In the genomic region with DNA sequence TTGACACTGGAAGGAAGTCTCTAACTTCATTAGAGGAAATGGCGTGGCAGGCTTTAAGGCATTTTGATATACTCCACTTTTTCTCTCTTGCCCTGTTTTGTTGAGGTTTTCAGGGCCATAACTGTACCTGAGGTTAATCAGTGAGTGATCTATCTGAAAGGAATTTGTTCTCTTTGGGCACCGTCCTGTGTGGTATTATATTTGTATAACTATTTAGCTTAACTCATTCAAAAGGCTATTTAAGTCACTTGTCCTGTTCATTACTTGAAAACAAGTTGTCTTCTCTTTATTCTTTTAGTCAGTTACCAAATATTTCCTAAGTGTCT, we compare ENCODE assay signal across 12 cellular contexts.
DNase-seq lines count a peak whose midpoint lies in the region; ATAC-seq and TF ChIP-seq lines count a peak whose summit lies in the region.
"Had no signal": no experiment of that assay in that cellular context is flagged by ENCODE, and none has a peak within 500 bp of the region (broad histone marks: within the 10 kb centered on the region; RNA-seq: fewer than 3 reads in every experiment).

No MANE protein-coding gene starts in this region.

- H3K27me3 Mint-ChIP-seq in endodermal cell (ENCODE audit: insufficient read depth) (no peaks in the 10 kb centered on the region), neural crest cell (ENCODE audit: low read depth) (no peaks in the 10 kb centered on the region)
- peaks cover 8% of the 10 kb centered on the region for H3K27me3 Mint-ChIP-seq in activated CD8-positive, alpha-beta T cell treated with anti-CD3 and anti-CD28 coated beads, Interleukin-2, amount 10 ng/mL, durations not matched to agents 7 days and 5 days (ENCODE audit: low read depth)

- no peak overlapping the region for H3K9ac ChIP-seq in endodermal cell (ENCODE audit: extremely low read depth, low read length, poor library complexity, severe bottlenecking)

- H3K9me3 Mint-ChIP-seq in endodermal cell (no peaks in the 10 kb centered on the region), neural crest cell (no peaks in the 10 kb centered on the region)
- H3K9me3 Mint-ChIP-seq in activated CD8-positive, alpha-beta T cell treated with anti-CD3 and anti-CD28 coated beads, Interleukin-2, amount 10 ng/mL, durations not matched to agents 7 days and 5 days (ENCODE audit: insufficient read depth): no peaks in the 10 kb centered on the region

- peaks cover 64% of the 10 kb centered on the region for H3K4me1 Mint-ChIP-seq in endodermal cell
- peaks cover 65% of the 10 kb centered on the region for H3K4me1 Mint-ChIP-seq in neural crest cell
- H3K4me1 Mint-ChIP-seq in activated CD8-positive, alpha-beta T cell treated with anti-CD3 and anti-CD28 coated beads, Interleukin-2, amount 10 ng/mL, durations not matched to agents 7 days and 5 days (ENCODE audit: low read depth): no peaks in the 10 kb centered on the region

- TF ChIP-seq CTCF in left ventricle myocardium inferior (IDR thresholded peaks at IDR 0.05; ENCODE audit: borderline replicate concordance): no peak
- no peak for TF ChIP-seq CTCF in endodermal cell (conservative IDR thresholded peaks at IDR 0.05)
- no peak for TF ChIP-seq CTCF in neural crest cell (conservative IDR thresholded peaks at IDR 0.05)
- no peak for TF ChIP-seq CTCF in vagina (IDR thresholded peaks at IDR 0.05)

- WGBS in endodermal cell (ENCODE audit: insufficient coverage in 1 of 2, insufficient read length in 1 of 2), 2 experiments: 86% methylated on average over 1 of the region's 2 CpGs; no CpG with 5 or more reads in 1 of the 2 experiments

- POLR2A ChIA-PET in activated CD8-positive, alpha-beta T cell treated with anti-CD3 and anti-CD28 coated beads, Interleukin-2, amount 10 ng/mL, durations not matched to agents 7 days and 5 days (lab: Charles Lee): no interaction called here

- peak overlapping the region; percentile 20 for H3K4me3 ChIP-seq in left ventricle myocardium inferior
- H3K4me3 ChIP-seq in endodermal cell (ENCODE audit: low read length): no peak overlapping the region
- no peak overlapping the region for H3K4me3 ChIP-seq in vagina

- H3K36me3 ChIP-seq in left ventricle myocardium inferior (no peaks in the 10 kb centered on the region), endodermal cell (ENCODE audit: control insufficient read depth, insufficient read depth, low read length) (no peaks in the 10 kb centered on the region), vagina (no peaks in the 10 kb centered on the region)
- H3K36me3 ChIP-seq: neutrophil had no signal

- no peaks in the 10 kb centered on the region for H3K27me3 ChIP-seq in left ventricle myocardium inferior (ENCODE audit: low read depth)
- H3K27me3 ChIP-seq in endodermal cell (ENCODE audit: control insufficient read depth, insufficient read depth, low read length, poor library complexity, severe bottlenecking): no peaks in the 10 kb centered on the region
- no peaks in the 10 kb centered on the region for H3K27me3 ChIP-seq in vagina

- H3K27ac Mint-ChIP-seq in endodermal cell (peak overlapping the region; percentile 77), neural crest cell (ENCODE audit: unreplicated experiment) (peak overlapping the region; percentile 95)
- H3K27ac Mint-ChIP-seq in activated CD8-positive, alpha-beta T cell treated with anti-CD3 and anti-CD28 coated beads, Interleukin-2, amount 10 ng/mL, durations not matched to agents 7 days and 5 days: no peak overlapping the region

- intact Hi-C loops in left ventricle myocardium inferior (cut with micrococcal nuclease) (no loop called here), Right ventricle myocardium superior (cut with DNase I) (no loop called here), vagina (cut with DNase I) (no loop called here)

- H3K4me1 ChIP-seq in left ventricle myocardium inferior (peaks cover 34% of the 10 kb centered on the region), endodermal cell (ENCODE audit: control insufficient read depth, insufficient read depth, low read length) (peaks cover 4% of the 10 kb centered on the region), vagina (peaks cover 31% of the 10 kb centered on the region)

- peak overlapping the region; percentile 87 for H3K27ac ChIP-seq in left ventricle myocardium inferior (replicated peaks)
- H3K27ac ChIP-seq in endodermal cell (ENCODE audit: low read depth, low read length): no peak overlapping the region
- peak overlapping the region; percentile 62 for H3K27ac ChIP-seq in vagina
- H3K27ac ChIP-seq: neutrophil had no signal

- no peak for TF ChIP-seq POLR2A in vagina (IDR thresholded peaks at IDR 0.05)

- H3K9me3 ChIP-seq in left ventricle myocardium inferior (replicated peaks): no peaks in the 10 kb centered on the region
- no peaks in the 10 kb centered on the region for H3K9me3 ChIP-seq in endodermal cell (ENCODE audit: control insufficient read depth, low read length)
- no peaks in the 10 kb centered on the region for H3K9me3 ChIP-seq in vagina
- H3K9me3 ChIP-seq: neutrophil had no signal

- CTCF ChIA-PET in activated CD8-positive, alpha-beta T cell treated with anti-CD3 and anti-CD28 coated beads, Interleukin-2, amount 10 ng/mL, durations not matched to agents 7 days and 5 days (lab: Charles Lee): no interaction called here

- no peak for DNase-seq in left ventricle myocardium inferior
- DNase-seq in Right ventricle myocardium superior: no peak
- no peak for DNase-seq in endodermal cell
- DNase-seq in neural crest cell (ENCODE audit: low read depth, low spot score): no peak
- DNase-seq in vagina (ENCODE audit: extremely low spot score in 2 of 2): no peak
- no peak for DNase-seq in activated CD8-positive, alpha-beta T cell treated with anti-CD3 and anti-CD28 coated beads, Interleukin-2, amount 10 ng/mL, durations not matched to agents 7 days and 5 days
- DNase-seq: aorta, KG1, NCI-H345 had no signal

- ATAC-seq in Right ventricle myocardium superior (ENCODE audit: poor library complexity): no peak
- ATAC-seq in GM18498 (IDR thresholded peaks at IDR 0.05; ENCODE audit: unreplicated experiment): no peak
- ATAC-seq in activated CD8-positive, alpha-beta T cell treated with anti-CD3 and anti-CD28 coated beads, Interleukin-2, amount 10 ng/mL, durations not matched to agents 7 days and 5 days: no peak
- ATAC-seq in GM21576 (IDR thresholded peaks at IDR 0.05; ENCODE audit: unreplicated experiment): no peak

- H3K4me3 Mint-ChIP-seq in endodermal cell: no peak overlapping the region
- no peak overlapping the region for H3K4me3 Mint-ChIP-seq in neural crest cell
- no peak overlapping the region for H3K4me3 Mint-ChIP-seq in activated CD8-positive, alpha-beta T cell treated with anti-CD3 and anti-CD28 coated beads, Interleukin-2, amount 10 ng/mL, durations not matched to agents 7 days and 5 days

- H3K36me3 Mint-ChIP-seq in endodermal cell (ENCODE audit: low read depth): no peaks in the 10 kb centered on the region
- H3K36me3 Mint-ChIP-seq in neural crest cell (ENCODE audit: low read depth): no peaks in the 10 kb centered on the region
- H3K36me3 Mint-ChIP-seq in activated CD8-positive, alpha-beta T cell treated with anti-CD3 and anti-CD28 coated beads, Interleukin-2, amount 10 ng/mL, durations not matched to agents 7 days and 5 days (ENCODE audit: low read depth): no peaks in the 10 kb centered on the region
